Comparison of ENCODE assay signal across 8 cellular contexts in the genomic region with DNA sequence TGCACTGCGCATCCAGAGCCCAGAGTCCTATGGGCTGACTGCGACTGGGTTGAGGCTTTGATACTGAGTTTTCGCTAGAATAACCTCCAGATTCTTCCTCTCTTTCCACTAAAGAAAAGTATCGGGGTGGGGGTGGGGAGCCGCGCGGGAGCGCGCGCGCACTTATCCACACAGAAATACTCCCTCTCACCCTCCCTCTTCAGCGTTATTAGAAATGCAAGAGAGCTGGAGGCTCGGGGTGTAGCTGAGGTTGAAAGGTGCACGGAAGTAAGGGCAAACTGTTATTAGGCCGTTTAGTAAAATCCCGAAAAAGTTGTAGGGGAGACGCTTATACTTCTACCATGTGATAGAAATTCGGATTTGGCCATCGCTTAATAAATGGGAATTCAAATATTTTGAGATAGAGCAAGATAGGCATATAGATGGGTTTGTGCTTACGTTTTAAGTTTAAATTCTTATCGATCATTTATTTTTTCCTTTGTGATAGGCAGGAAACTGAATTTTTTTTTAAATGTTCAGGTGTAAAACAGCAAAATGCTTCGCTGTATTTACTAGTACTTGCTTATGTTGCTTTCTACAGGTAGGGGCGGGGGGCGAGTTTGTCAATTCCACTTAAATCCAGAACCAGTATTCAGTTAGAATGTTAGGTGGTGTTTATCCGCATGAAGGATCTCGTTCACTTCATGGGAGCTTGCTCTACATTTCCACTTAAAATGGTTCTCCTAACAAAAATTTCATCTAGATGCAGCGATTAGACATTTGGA. TPM values are rescaled to one million over a fixed set of nuclear protein-coding genes. Genes with fewer than 3 reads are reported as not detected.
DNase-seq lines count a peak whose midpoint lies in the region; ATAC-seq and TF ChIP-seq lines count a peak whose summit lies in the region.

No MANE protein-coding gene starts in this region.

- H3K9ac ChIP-seq in adipocyte (ENCODE audit: low read length) (peak overlapping the region; percentile 97), parathyroid adenoma (no peak overlapping the region)

- intact Hi-C loops in left cardiac atrium (cut with DNase I) = loop anchor here (5.0 to 10.0 kb wide), 3 partner anchors 127 to 387 kb away; a partner anchor contains a TSS

- peak overlapping the region; percentile 76 for H3K4me3 ChIP-seq in H7 (ENCODE audit: insufficient read depth, low read depth, low read length)
- peak overlapping the region; percentile 100 for H3K4me3 ChIP-seq in adipocyte (ENCODE audit: low read length)
- peak overlapping the region; percentile 98 for H3K4me3 ChIP-seq in parathyroid adenoma (ENCODE audit: low read depth, low read length)

- peak overlapping the region; percentile 93 for H3K27ac ChIP-seq in parathyroid adenoma

- H3K4me1 ChIP-seq in adipocyte (ENCODE audit: control insufficient read depth, insufficient read depth, low read length) (peaks cover 39% of the 10 kb centered on the region), parathyroid adenoma (no peaks in the 10 kb centered on the region)

- TF ChIP-seq CTCF in parathyroid adenoma (IDR thresholded peaks at IDR 0.05) = no peak

- H3K36me3 ChIP-seq in H7 (replicated peaks; ENCODE audit: control insufficient read depth, insufficient read depth, low read length) = no peaks in the 10 kb centered on the region
- no peaks in the 10 kb centered on the region for H3K36me3 ChIP-seq in adipocyte (ENCODE audit: control insufficient read depth, insufficient read depth, low read length, severe bottlenecking)
- no peaks in the 10 kb centered on the region for H3K36me3 ChIP-seq in parathyroid adenoma (ENCODE audit: control insufficient read depth, insufficient read depth, low read length)

- H3K9me3 ChIP-seq in adipocyte (ENCODE audit: control insufficient read depth, low read length) (no peaks in the 10 kb centered on the region), parathyroid adenoma (ENCODE audit: control insufficient read depth, low read length) (no peaks in the 10 kb centered on the region)

- H3K79me2 ChIP-seq in parathyroid adenoma = peaks cover 35% of the 10 kb centered on the region

- H3K27me3 ChIP-seq in H7 (ENCODE audit: control insufficient read depth, insufficient read depth, low read length) (no peaks in the 10 kb centered on the region; the same call in 1 of the 2 replicates), adipocyte (replicated peaks; ENCODE audit: control insufficient read depth, insufficient read depth, low read length) (no peaks in the 10 kb centered on the region), parathyroid adenoma (ENCODE audit: control insufficient read depth, insufficient read depth, low read length) (no peaks in the 10 kb centered on the region)

- ATAC-seq in left cardiac atrium (peak in 1 of 2 donors; percentile 14), HG03354 (IDR thresholded peaks at IDR 0.05; ENCODE audit: poor library complexity, severe bottlenecking, unreplicated experiment) (no peak), GM21576 (IDR thresholded peaks at IDR 0.05; ENCODE audit: unreplicated experiment) (no peak)

- peak overlapping the region; percentile 88 for H3K4me2 ChIP-seq in parathyroid adenoma (ENCODE audit: low read length)

- DNase-seq in D341Med (ENCODE audit: low spot score) (peak; percentile 52), H7 (peak; percentile 27), NCI-H345 (lab: John Stamatoyannopoulos, UW) (peak; percentile 54), adipocyte (ENCODE audit: low read depth) (peak; percentile 72), left cardiac atrium (peak; percentile 38)

- H2AFZ ChIP-seq in parathyroid adenoma = peak overlapping the region; percentile 86

RNA-seq across cellular contexts. Expression of a gene that starts 1.1 kb away (rescaled TPM):
- 33.3 and 53.0 TPM in 2 replicates for total RNA-seq in H7 (2014; rRNA removed; shearing (Covaris generic))
- 100 to 1,000 TPM; 168 to 181 TPM for total RNA-seq in left cardiac atrium
